Comparison of ENCODE assay signal across 25 cellular contexts in the genomic region with DNA sequence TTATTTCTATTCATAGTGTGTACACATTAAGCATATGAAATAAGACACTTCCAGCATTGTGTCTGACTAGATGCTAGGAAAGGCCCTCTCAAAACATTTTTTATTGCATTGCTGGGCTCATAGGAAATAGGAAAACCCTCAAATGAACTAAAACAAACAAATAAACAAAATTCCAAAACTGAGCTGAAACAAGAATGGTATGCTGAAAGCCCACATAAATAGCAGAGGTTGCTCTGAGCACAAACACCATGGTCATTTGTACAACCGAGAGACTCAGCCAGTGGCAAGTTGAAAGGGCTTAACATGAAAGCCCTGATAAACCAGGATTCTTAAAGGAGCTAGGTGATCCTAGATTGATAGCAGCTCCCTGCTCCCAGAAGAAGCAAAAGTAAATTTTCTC.
"Had no signal": no experiment of that assay in that cellular context is flagged by ENCODE, and none has a peak within 500 bp of the region (broad histone marks: within the 10 kb centered on the region; RNA-seq: fewer than 3 reads in every experiment).

No MANE protein-coding gene starts in this region.

- H3K4me3 Mint-ChIP-seq: activated B cell treated with CpG ODN at 0.5 μM for 24 hours; activated CD4-positive, alpha-beta T cell treated with anti-CD3 and anti-CD28 coated beads, Interleukin-2, amount 10 ng/mL, durations not matched to agents 24 days and 14 days; activated CD8-positive, alpha-beta memory T cell treated with anti-CD3 and anti-CD28 coated beads, Interleukin-2, amount 10 ng/mL, durations not matched to agents 7 days and 5 days; activated naive CD8-positive, alpha-beta T cell treated with anti-CD3 and anti-CD28 coated beads, Interleukin-2, amount 50 U/mL, for 24 hours; activated T-cell treated with anti-CD3 and anti-CD28 coated beads, Interleukin-2, amount 50 U/mL, for 24 hours; T-cell had no signal

- H3K4me1 Mint-ChIP-seq: activated B cell treated with CpG ODN at 0.5 μM for 24 hours; activated CD4-positive, alpha-beta T cell treated with anti-CD3 and anti-CD28 coated beads, Interleukin-2, amount 10 ng/mL, durations not matched to agents 24 days and 14 days; activated CD8-positive, alpha-beta memory T cell treated with anti-CD3 and anti-CD28 coated beads, Interleukin-2, amount 10 ng/mL, durations not matched to agents 7 days and 5 days; activated naive CD8-positive, alpha-beta T cell treated with anti-CD3 and anti-CD28 coated beads, Interleukin-2, amount 50 U/mL, for 24 hours; T-cell had no signal

- DNase-seq: activated B cell treated with CpG ODN at 0.5 μM for 24 hours; activated CD4-positive, alpha-beta T cell treated with anti-CD3 and anti-CD28 coated beads for 1 hour; activated CD4-positive, alpha-beta T cell treated with anti-CD3 and anti-CD28 coated beads, Interleukin-2, amount 10 ng/mL, durations not matched to agents 24 days and 14 days; activated CD4-positive, alpha-beta T cell treated with anti-CD3 and anti-CD28 coated beads, Interleukin-2, amount 50 U/mL, for 48 hours; activated CD8-positive, alpha-beta memory T cell treated with anti-CD3 and anti-CD28 coated beads, Interleukin-2, amount 10 ng/mL, durations not matched to agents 7 days and 5 days; activated effector memory CD4-positive, alpha-beta T cell treated with anti-CD3 and anti-CD28 coated beads, Interleukin-2, amount 50 U/mL, for 16 hours; activated naive CD4-positive, alpha-beta T cell treated with Interleukin-2 at 50 U/mL for 16 hours; activated naive CD8-positive, alpha-beta T cell treated with anti-CD3 and anti-CD28 coated beads, Interleukin-2, amount 50 U/mL, for 24 hours; activated T-cell treated with anti-CD3 and anti-CD28 coated beads, Interleukin-2, amount 50 U/mL, for 24 hours; amygdala; brain microvascular endothelial cell; MM.1S; NCI-H1105; NCI-H1436; NCI-H1694 treated with DMSO at 0.1 percent for 48 hours; NCI-H2029 treated with DMSO at 0.1 percent for 48 hours; NCI-H510A treated with DMSO at 0.1 percent for 48 hours; NCI-H69; SHP77 treated with DMSO at 0.1 percent for 48 hours; T-cell; T-helper 2 cell; T1000 had no signal

- H3K9me3 Mint-ChIP-seq: activated CD4-positive, alpha-beta T cell treated with anti-CD3 and anti-CD28 coated beads, Interleukin-2, amount 10 ng/mL, durations not matched to agents 24 days and 14 days; activated T-cell treated with anti-CD3 and anti-CD28 coated beads, Interleukin-2, amount 50 U/mL, for 24 hours had no signal

- H3K9ac ChIP-seq: KMS-11 had no signal

- H3K36me3 ChIP-seq: brain microvascular endothelial cell, cardiac muscle cell had no signal

- H3K27me3 ChIP-seq: brain microvascular endothelial cell, cardiac muscle cell had no signal

- H3K27ac ChIP-seq: brain microvascular endothelial cell, cardiac muscle cell, KMS-11 had no signal

- H3K4me3 ChIP-seq: cardiac muscle cell had no signal

- H3K4me2 ChIP-seq: KMS-11 had no signal

- H3K27ac Mint-ChIP-seq: activated B cell treated with CpG ODN at 0.5 μM for 24 hours; activated CD4-positive, alpha-beta T cell treated with anti-CD3 and anti-CD28 coated beads, Interleukin-2, amount 10 ng/mL, durations not matched to agents 24 days and 14 days; activated CD8-positive, alpha-beta memory T cell treated with anti-CD3 and anti-CD28 coated beads, Interleukin-2, amount 10 ng/mL, durations not matched to agents 7 days and 5 days; activated naive CD4-positive, alpha-beta T cell treated with anti-CD3 and anti-CD28 coated beads, Interleukin-2, amount 50 U/mL, for 72 hours; activated naive CD8-positive, alpha-beta T cell treated with anti-CD3 and anti-CD28 coated beads, Interleukin-2, amount 50 U/mL, for 24 hours; activated T-cell treated with anti-CD3 and anti-CD28 coated beads, Interleukin-2, amount 50 U/mL, for 24 hours; T-cell had no signal

- ATAC-seq: activated CD8-positive, alpha-beta memory T cell treated with anti-CD3 and anti-CD28 coated beads, Interleukin-2, amount 10 ng/mL, durations not matched to agents 7 days and 5 days; activated naive CD4-positive, alpha-beta T cell treated with anti-CD3 and anti-CD28 coated beads, Interleukin-2, amount 50 U/mL, for 72 hours; activated naive CD8-positive, alpha-beta T cell treated with anti-CD3 and anti-CD28 coated beads, Interleukin-2, amount 50 U/mL, for 24 hours; T-cell had no signal

- H3K27me3 Mint-ChIP-seq: activated B cell treated with CpG ODN at 0.5 μM for 24 hours; activated CD4-positive, alpha-beta T cell treated with anti-CD3 and anti-CD28 coated beads, Interleukin-2, amount 10 ng/mL, durations not matched to agents 24 days and 14 days; activated CD8-positive, alpha-beta memory T cell treated with anti-CD3 and anti-CD28 coated beads, Interleukin-2, amount 10 ng/mL, durations not matched to agents 7 days and 5 days; activated T-cell treated with anti-CD3 and anti-CD28 coated beads, Interleukin-2, amount 50 U/mL, for 24 hours had no signal

- H3K36me3 Mint-ChIP-seq: activated CD8-positive, alpha-beta memory T cell treated with anti-CD3 and anti-CD28 coated beads, Interleukin-2, amount 10 ng/mL, durations not matched to agents 7 days and 5 days; activated naive CD4-positive, alpha-beta T cell treated with anti-CD3 and anti-CD28 coated beads, Interleukin-2, amount 50 U/mL, for 72 hours; T-cell had no signal
